ENCODE assay signal across 17 cellular contexts in genomic region chr21:26546698-26547097, GRCh38. TPM values are rescaled to one million over a fixed set of nuclear protein-coding genes. Genes with fewer than 3 reads are reported as not detected.
DNase-seq lines count a peak whose midpoint lies in the region; ATAC-seq and TF ChIP-seq lines count a peak whose summit lies in the region.
"Had no signal": no experiment of that assay in that cellular context is flagged by ENCODE, and none has a peak within 500 bp of the region (broad histone marks: within the 10 kb centered on the region; RNA-seq: fewer than 3 reads in every experiment).

No MANE protein-coding gene starts in this region.

- peaks cover 61% of the 10 kb centered on the region for H3K4me1 Mint-ChIP-seq in endothelial cell (ENCODE audit: unreplicated experiment)
- H3K4me1 Mint-ChIP-seq in stimulated activated naive B cell treated with anti-CD40 and anti-IgM and Interleukin-4, amounts not matched to agents 10 μg/mL and 1 μg/mL and 100 μg/mL, for 72 hours = peaks cover 0 to 6% of the 10 kb centered on the region in 2 donors
- H3K4me1 Mint-ChIP-seq: B cell had no signal

- TF ChIP-seq CTCF in endothelial cell (IDR thresholded peaks at IDR 0.05; ENCODE audit: unreplicated experiment) = no peak

- DNase-seq in MV-4-11 (lab: John Stamatoyannopoulos, UW) (peak; percentile 86), endothelial cell (ENCODE audit: low spot score) (peak; percentile 34), left kidney (ENCODE audit: low read depth, low spot score) (peak; percentile 25), NCI-H187 (lab: John Stamatoyannopoulos, UW) (no peak)
- no peak for DNase-seq in stimulated activated naive B cell treated with anti-CD40 and anti-IgM and Interleukin-4, amounts not matched to agents 10 μg/mL and 1 μg/mL and 100 μg/mL, for 72 hours
- DNase-seq in activated CD8-positive, alpha-beta memory T cell treated with anti-CD3 and anti-CD28 coated beads, Interleukin-2, amount 50 U/mL, for 48 hours = no peak
- DNase-seq: activated CD4-positive, alpha-beta T cell treated with anti-CD3 and anti-CD28 coated beads for 4 hours; DMS 273 treated with DMSO at 0.1 percent for 48 hours; foreskin keratinocyte; NCI-H2081; NCI-H748 treated with DMSO at 0.1 percent for 48 hours; T-helper 2 cell had no signal

- ATAC-seq in stimulated activated naive B cell treated with anti-CD40 and anti-IgM and Interleukin-4, amounts not matched to agents 10 μg/mL and 1 μg/mL and 100 μg/mL, for 72 hours (replicated peaks) = peak; percentile 36 to 64
- no peak for ATAC-seq in HG03354 (IDR thresholded peaks at IDR 0.05; ENCODE audit: poor library complexity, severe bottlenecking, unreplicated experiment)
- ATAC-seq in HG02885 (IDR thresholded peaks at IDR 0.05; ENCODE audit: poor library complexity, unreplicated experiment) = no peak
- ATAC-seq: foreskin keratinocyte had no signal

- H3K36me3 Mint-ChIP-seq in endothelial cell (ENCODE audit: low read depth, unreplicated experiment) = peaks cover 14% of the 10 kb centered on the region
- no peaks in the 10 kb centered on the region for H3K36me3 Mint-ChIP-seq in stimulated activated naive B cell treated with anti-CD40 and anti-IgM and Interleukin-4, amounts not matched to agents 10 μg/mL and 1 μg/mL and 100 μg/mL, for 72 hours
- H3K36me3 Mint-ChIP-seq: activated naive CD8-positive, alpha-beta T cell had no signal

- H3K27me3 Mint-ChIP-seq in endothelial cell (ENCODE audit: unreplicated experiment) = peaks cover 7% of the 10 kb centered on the region
- H3K27me3 Mint-ChIP-seq in stimulated activated naive B cell treated with anti-CD40 and anti-IgM and Interleukin-4, amounts not matched to agents 10 μg/mL and 1 μg/mL and 100 μg/mL, for 72 hours = no peaks in the 10 kb centered on the region
- H3K27me3 Mint-ChIP-seq: B cell had no signal

- H3K4me3 Mint-ChIP-seq in endothelial cell (ENCODE audit: unreplicated experiment) = peak overlapping the region; percentile 39
- H3K4me3 Mint-ChIP-seq in stimulated activated naive B cell treated with anti-CD40 and anti-IgM and Interleukin-4, amounts not matched to agents 10 μg/mL and 1 μg/mL and 100 μg/mL, for 72 hours = no peak overlapping the region
- H3K4me3 Mint-ChIP-seq: activated naive CD8-positive, alpha-beta T cell; B cell had no signal

- H3K27ac Mint-ChIP-seq in endothelial cell (ENCODE audit: unreplicated experiment) = peak overlapping the region; percentile 98
- H3K27ac Mint-ChIP-seq in stimulated activated naive B cell treated with anti-CD40 and anti-IgM and Interleukin-4, amounts not matched to agents 10 μg/mL and 1 μg/mL and 100 μg/mL, for 72 hours = no peak overlapping the region
- H3K27ac Mint-ChIP-seq: activated naive CD8-positive, alpha-beta T cell; B cell had no signal

- H3K9me3 Mint-ChIP-seq in endothelial cell (ENCODE audit: unreplicated experiment) = no peaks in the 10 kb centered on the region
- no peaks in the 10 kb centered on the region for H3K9me3 Mint-ChIP-seq in stimulated activated naive B cell treated with anti-CD40 and anti-IgM and Interleukin-4, amounts not matched to agents 10 μg/mL and 1 μg/mL and 100 μg/mL, for 72 hours

RNA-seq across cellular contexts. Expression of gene CYYR1, which starts 26.4 kb away (rescaled TPM):
- 88.6 TPM for total RNA-seq in endothelial cell (ENCODE audit: unreplicated experiment)
- total RNA-seq: B cell, M059J had no signal

Comparison
In these comparisons a context has a peak if more than half of its experiments do, and no peak if none do; other contexts are left out.
1. DNase-seq: peak in MV-4-11 (single experiment), endothelial cell (single experiment) and left kidney (single experiment); none in stimulated activated naive B cell treated with anti-CD40 and anti-IgM and Interleukin-4, amounts not matched to agents 10 μg/mL and 1 μg/mL and 100 μg/mL, for 72 hours (single experiment), NCI-H187 (0 of 2) and activated CD8-positive, alpha-beta memory T cell treated with anti-CD3 and anti-CD28 coated beads, Interleukin-2, amount 50 U/mL, for 48 hours (single experiment).
2. ATAC-seq: peak in stimulated activated naive B cell treated with anti-CD40 and anti-IgM and Interleukin-4, amounts not matched to agents 10 μg/mL and 1 μg/mL and 100 μg/mL, for 72 hours (2 of 2); none in HG03354 (single experiment) and HG02885 (single experiment).